In genomic region chr15:27832263-27832647, GRCh38 we compare ENCODE assay signal across 9 cellular contexts.
"Had no signal": no experiment of that assay in that cellular context is flagged by ENCODE, and none has a peak within 500 bp of the region (broad histone marks: within the 10 kb centered on the region; RNA-seq: fewer than 3 reads in every experiment).

No MANE protein-coding gene starts in this region.

- H3K36me3 ChIP-seq: HAP-1 had no signal

- H3K4me1 ChIP-seq: HAP-1 had no signal

- H3K4me1 Mint-ChIP-seq: IgD-negative memory B cell had no signal

- DNase-seq: GM23248, H7, HFFc6, KBM-7 had no signal

- H3K4me3 Mint-ChIP-seq: HFFc6, IgD-negative memory B cell had no signal

- FAIRE-seq: HepG2 had no signal

- H3K4me3 ChIP-seq: GM23248, HAP-1 had no signal

- H3K9me3 ChIP-seq: HAP-1 had no signal

- H3K27ac Mint-ChIP-seq: HFFc6, IgD-negative memory B cell had no signal

- H3K27ac ChIP-seq: GM23248, HL-60 had no signal

- H3K36me3 Mint-ChIP-seq: IgD-negative memory B cell had no signal

- H2AFZ ChIP-seq: GM23248 had no signal

- ATAC-seq: HCT116, HepG2 had no signal

- H3K9ac ChIP-seq: GM23248 had no signal

- H3K27me3 Mint-ChIP-seq: IgD-negative memory B cell had no signal
